Comparison of ENCODE assay signal across 8 cellular contexts in the genomic region with DNA sequence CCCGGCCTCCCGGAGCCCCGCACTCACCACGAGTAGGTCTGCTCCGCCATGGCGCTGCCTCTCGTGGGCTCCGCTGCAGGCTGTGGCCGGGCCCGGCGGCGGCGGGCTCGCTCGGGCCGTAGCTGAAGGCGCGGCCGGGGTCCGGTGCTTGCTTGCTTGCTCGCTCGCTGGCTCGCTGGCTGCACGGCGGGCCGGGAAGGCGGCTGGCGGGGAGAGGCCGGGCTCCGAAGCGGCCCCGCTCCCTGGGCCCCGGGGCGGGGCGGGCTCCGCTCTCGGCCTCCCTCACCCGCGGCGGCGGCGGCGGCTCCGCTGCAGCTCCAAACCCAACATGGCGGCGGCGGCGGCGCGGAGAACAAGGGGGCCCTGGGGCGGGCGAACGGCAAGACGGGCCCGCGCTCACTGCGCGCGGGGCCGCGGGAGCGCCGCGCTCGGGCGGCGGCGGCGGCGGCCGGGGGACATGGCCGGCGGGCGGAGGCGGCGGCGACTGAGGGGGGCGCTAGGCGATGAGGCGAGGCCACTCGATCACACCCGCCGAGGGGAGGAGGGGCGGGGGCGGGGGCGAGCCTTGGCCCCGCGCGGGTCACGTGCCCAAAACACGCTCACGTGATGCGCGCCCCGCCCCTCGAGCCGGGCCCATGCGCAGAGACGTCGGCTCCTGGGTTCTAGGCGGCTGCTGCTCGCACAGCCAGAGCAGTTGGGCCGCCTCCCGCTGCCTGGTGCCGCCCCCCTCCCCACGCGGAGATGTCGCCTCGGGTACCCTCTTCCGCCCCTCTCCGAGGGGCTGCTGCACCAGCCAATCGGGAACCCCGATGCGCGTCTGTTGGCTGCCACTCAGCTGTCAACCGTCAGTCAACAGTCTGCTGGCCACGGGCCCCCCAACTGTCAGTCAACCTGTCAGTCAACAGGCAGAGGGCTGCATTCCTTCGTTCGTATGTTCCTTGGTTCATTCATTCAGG. TPM values are rescaled to one million over a fixed set of nuclear protein-coding genes. Genes with fewer than 3 reads are reported as not detected.
A peak's percentile ranks its signal among the peaks of the same experiment; 100 is the strongest.
DNase-seq lines count a peak whose midpoint lies in the region; TF ChIP-seq lines count a peak whose summit lies in the region.

A gene with protein sequence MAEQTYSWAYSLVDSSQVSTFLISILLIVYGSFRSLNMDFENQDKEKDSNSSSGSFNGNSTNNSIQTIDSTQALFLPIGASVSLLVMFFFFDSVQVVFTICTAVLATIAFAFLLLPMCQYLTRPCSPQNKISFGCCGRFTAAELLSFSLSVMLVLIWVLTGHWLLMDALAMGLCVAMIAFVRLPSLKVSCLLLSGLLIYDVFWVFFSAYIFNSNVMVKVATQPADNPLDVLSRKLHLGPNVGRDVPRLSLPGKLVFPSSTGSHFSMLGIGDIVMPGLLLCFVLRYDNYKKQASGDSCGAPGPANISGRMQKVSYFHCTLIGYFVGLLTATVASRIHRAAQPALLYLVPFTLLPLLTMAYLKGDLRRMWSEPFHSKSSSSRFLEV (minus strand): TSS at position 541 of the 956 bp plus-strand sequence. CDS start 491 bp downstream, at position 50.

- no peak for TF ChIP-seq CTCF in neural cell (IDR thresholded peaks at IDR 0.05; ENCODE audit: poor library complexity, severe bottlenecking)

- in situ Hi-C loops in HAP-1 (cut with MboI; ENCODE audit: low sequenced_read_pairs): no loop called here

- peak within 1 kb of the TSS; percentile 34 for H2AFZ ChIP-seq in neural cell (ENCODE audit: low read depth, low read length)

- H3K4me1 Mint-ChIP-seq in stimulated activated naive CD8-positive, alpha-beta T cell treated with anti-CD3 and anti-CD28 coated beads, Interleukin-15, Interleukin-2, amounts not matched to agents 100 ng/mL and 50 ng/mL, for 24 hours (ENCODE audit: low read depth): peaks cover 29% of the 10 kb centered on the region

- peaks cover 41% of the 10 kb centered on the region for H3K79me2 ChIP-seq in neural cell (replicated peaks; ENCODE audit: insufficient read depth, low read length)

- H3K27me3 Mint-ChIP-seq in stimulated activated naive CD8-positive, alpha-beta T cell treated with anti-CD3 and anti-CD28 coated beads, Interleukin-15, Interleukin-2, amounts not matched to agents 100 ng/mL and 50 ng/mL, for 24 hours: no peaks in the 10 kb centered on the region

- H3K27ac Mint-ChIP-seq in stimulated activated naive CD8-positive, alpha-beta T cell treated with anti-CD3 and anti-CD28 coated beads, Interleukin-15, Interleukin-2, amounts not matched to agents 100 ng/mL and 50 ng/mL, for 24 hours: peak within 1 kb of the TSS; percentile 93

- H3K4me3 ChIP-seq in HAP-1 (peak within 1 kb of the TSS; percentile 68), MG63 (peak within 1 kb of the TSS; percentile 71), neural cell (ENCODE audit: low read length) (peak within 1 kb of the TSS; percentile 93)

- no peaks in the 10 kb centered on the region for H3K9me2 ChIP-seq in neural cell (ENCODE audit: insufficient read depth, low read length)

- TF ChIP-seq POLR2A in Raji (IDR thresholded peaks at IDR 0.05; ENCODE audit: insufficient read depth, low read depth, low read length): peak; percentile 82

- peak within 1 kb of the TSS; percentile 74 for H3K27ac ChIP-seq in neural cell (ENCODE audit: low read length)

- no peaks in the 10 kb centered on the region for H3F3A ChIP-seq in neural cell (ENCODE audit: insufficient read depth, low read length, poor library complexity, severe bottlenecking)

- H3K9me3 ChIP-seq in HAP-1 (no peaks in the 10 kb centered on the region), MG63 (no peaks in the 10 kb centered on the region), neural cell (ENCODE audit: low read length) (no peaks in the 10 kb centered on the region)

- H3K27me3 ChIP-seq in HAP-1 (ENCODE audit: low read depth) (no peaks in the 10 kb centered on the region), MG63 (no peaks in the 10 kb centered on the region), neural cell (ENCODE audit: insufficient read depth, low read depth, low read length) (no peaks in the 10 kb centered on the region)

- H3K4me2 ChIP-seq in neural cell (ENCODE audit: low read length): peak within 1 kb of the TSS; percentile 86

- peak within 1 kb of the TSS; percentile 99 for H3K4me3 Mint-ChIP-seq in stimulated activated naive CD8-positive, alpha-beta T cell treated with anti-CD3 and anti-CD28 coated beads, Interleukin-15, Interleukin-2, amounts not matched to agents 100 ng/mL and 50 ng/mL, for 24 hours

- H3K9me3 Mint-ChIP-seq in stimulated activated naive CD8-positive, alpha-beta T cell treated with anti-CD3 and anti-CD28 coated beads, Interleukin-15, Interleukin-2, amounts not matched to agents 100 ng/mL and 50 ng/mL, for 24 hours: no peaks in the 10 kb centered on the region

- peak; percentile 99 for TF ChIP-seq EP300 in neural cell (conservative IDR thresholded peaks at IDR 0.05; ENCODE audit: poor library complexity, severe bottlenecking)

- H3K36me3 ChIP-seq in HAP-1 (replicated peaks) (no peaks in the 10 kb centered on the region), MG63 (no peaks in the 10 kb centered on the region), neural cell (ENCODE audit: insufficient read depth, low read length) (no peaks in the 10 kb centered on the region)

- peaks cover 18% of the 10 kb centered on the region for H3K36me3 Mint-ChIP-seq in stimulated activated naive CD8-positive, alpha-beta T cell treated with anti-CD3 and anti-CD28 coated beads, Interleukin-15, Interleukin-2, amounts not matched to agents 100 ng/mL and 50 ng/mL, for 24 hours (ENCODE audit: low read depth)

- peak; percentile 13 for TF ChIP-seq RAD21 in neural cell (conservative IDR thresholded peaks at IDR 0.05)

- H3K4me1 ChIP-seq in HAP-1: peaks cover 4% of the 10 kb centered on the region; the same call in 1 of the 2 replicates

- H4K20me1 ChIP-seq in neural cell (ENCODE audit: insufficient read depth): peaks cover 9% of the 10 kb centered on the region

- DNase-seq in ELR (ENCODE audit: low read depth) (peak; percentile 91), HAP-1 (ENCODE audit: low spot score in 2 of 2) (peak; percentile 80 to 94), MG63 (peak; percentile 86), activated gamma-delta T cell (lab: John Stamatoyannopoulos, UW) (peak; percentile 88), fibroblast of the conjunctiva (ENCODE audit: low read depth) (peak; percentile 55)

- peak within 1 kb of the TSS; percentile 89 for H3K9ac ChIP-seq in neural cell (ENCODE audit: low read length)

TF ChIP-seq in neural cell, 6 proteins besides CTCF, POLR2A, EP300 and RAD21:
- TF ChIP-seq SMC3 (conservative IDR thresholded peaks at IDR 0.05; ENCODE audit: poor library complexity) (no peak), TAF1 (IDR thresholded peaks at IDR 0.05; ENCODE audit: low read depth) (peak; percentile 3), POLR2AphosphoS5 (IDR thresholded peaks at IDR 0.05) (peak; percentile 88), MXI1 (conservative IDR thresholded peaks at IDR 0.05; ENCODE audit: poor library complexity, severe bottlenecking) (peak; percentile 68), EZH2 (IDR thresholded peaks at IDR 0.05; ENCODE audit: borderline replicate concordance, insufficient read depth, low read length, poor library complexity, severe bottlenecking) (no peak)
- TF ChIP-seq, protein P1, sequence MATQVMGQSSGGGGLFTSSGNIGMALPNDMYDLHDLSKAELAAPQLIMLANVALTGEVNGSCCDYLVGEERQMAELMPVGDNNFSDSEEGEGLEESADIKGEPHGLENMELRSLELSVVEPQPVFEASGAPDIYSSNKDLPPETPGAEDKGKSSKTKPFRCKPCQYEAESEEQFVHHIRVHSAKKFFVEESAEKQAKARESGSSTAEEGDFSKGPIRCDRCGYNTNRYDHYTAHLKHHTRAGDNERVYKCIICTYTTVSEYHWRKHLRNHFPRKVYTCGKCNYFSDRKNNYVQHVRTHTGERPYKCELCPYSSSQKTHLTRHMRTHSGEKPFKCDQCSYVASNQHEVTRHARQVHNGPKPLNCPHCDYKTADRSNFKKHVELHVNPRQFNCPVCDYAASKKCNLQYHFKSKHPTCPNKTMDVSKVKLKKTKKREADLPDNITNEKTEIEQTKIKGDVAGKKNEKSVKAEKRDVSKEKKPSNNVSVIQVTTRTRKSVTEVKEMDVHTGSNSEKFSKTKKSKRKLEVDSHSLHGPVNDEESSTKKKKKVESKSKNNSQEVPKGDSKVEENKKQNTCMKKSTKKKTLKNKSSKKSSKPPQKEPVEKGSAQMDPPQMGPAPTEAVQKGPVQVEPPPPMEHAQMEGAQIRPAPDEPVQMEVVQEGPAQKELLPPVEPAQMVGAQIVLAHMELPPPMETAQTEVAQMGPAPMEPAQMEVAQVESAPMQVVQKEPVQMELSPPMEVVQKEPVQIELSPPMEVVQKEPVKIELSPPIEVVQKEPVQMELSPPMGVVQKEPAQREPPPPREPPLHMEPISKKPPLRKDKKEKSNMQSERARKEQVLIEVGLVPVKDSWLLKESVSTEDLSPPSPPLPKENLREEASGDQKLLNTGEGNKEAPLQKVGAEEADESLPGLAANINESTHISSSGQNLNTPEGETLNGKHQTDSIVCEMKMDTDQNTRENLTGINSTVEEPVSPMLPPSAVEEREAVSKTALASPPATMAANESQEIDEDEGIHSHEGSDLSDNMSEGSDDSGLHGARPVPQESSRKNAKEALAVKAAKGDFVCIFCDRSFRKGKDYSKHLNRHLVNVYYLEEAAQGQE (IDR thresholded peaks at IDR 0.05; ENCODE audit: borderline replicate concordance): peak; percentile 51
TF ChIP-seq in neural cell: peak in this region for 4.

RNA-seq across cellular contexts. Expression of the gene that starts here (rescaled TPM):
- 6.2 and 13.1 TPM in 2 replicates for total RNA-seq in MG63 (2014; rRNA removed; shearing (Covaris generic); ENCODE audit: low replicate concordance)
- polyA plus RNA-seq in neural cell: 21.3 and 21.9 TPM in 2 replicates
- 45.8 and 51.5 TPM in 2 replicates for polyA minus RNA-seq in neural cell

Comparison
In these comparisons a context has a peak if more than half of its experiments do, and no peak if none do; other contexts are left out.
1. Peak in every context shown above with its lines: DNase-seq, H3K4me3 ChIP-seq and H3K27ac ChIP-seq.